In the genomic region with DNA sequence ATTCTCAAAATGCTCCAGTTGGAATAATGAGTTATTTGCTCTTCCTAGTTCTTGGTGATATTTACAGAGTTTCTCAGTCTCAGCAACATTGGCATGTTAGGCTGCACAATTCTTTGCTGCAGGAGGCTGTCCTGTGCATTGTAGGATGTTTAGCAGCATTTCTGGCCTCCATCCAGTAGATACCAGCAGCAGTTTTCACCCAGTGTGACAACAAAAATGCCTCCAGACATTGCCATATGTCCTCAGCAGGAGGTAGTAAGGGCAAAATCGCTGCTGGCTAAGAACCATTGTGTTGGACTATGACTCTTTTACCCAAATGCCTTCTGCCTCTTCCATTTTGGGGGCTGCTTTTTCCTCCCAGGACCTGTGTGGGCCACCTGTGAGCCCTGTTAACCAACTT, we compare ENCODE assay signal across 19 cellular contexts. TPM values are rescaled to one million over a fixed set of nuclear protein-coding genes. Genes with fewer than 3 reads are reported as not detected.
A peak's percentile ranks its signal among the peaks of the same experiment; 100 is the strongest.
DNase-seq lines count a peak whose midpoint lies in the region; ATAC-seq and TF ChIP-seq lines count a peak whose summit lies in the region.
"Had no signal": no experiment of that assay in that cellular context is flagged by ENCODE, and none has a peak within 500 bp of the region (broad histone marks: within the 10 kb centered on the region; RNA-seq: fewer than 3 reads in every experiment).

No MANE protein-coding gene starts in this region.

- no peak for TF ChIP-seq POLR2A in adrenal gland (IDR thresholded peaks at IDR 0.05)

- DNase-seq in activated naive CD8-positive, alpha-beta T cell treated with anti-CD3 and anti-CD28 coated beads, Interleukin-2, amount 10 ng/mL, durations not matched to agents 7 days and 5 days = no peak
- DNase-seq in activated naive CD8-positive, alpha-beta T cell treated with anti-CD3 and anti-CD28 coated beads for 36 hours = no peak
- DNase-seq in adrenal gland = no peak
- DNase-seq in nephron progenitor cell = no peak
- no peak for DNase-seq in H7
- DNase-seq: BE2C; Calu3; CD4-positive, alpha-beta memory T cell; DMS79; MV-4-11; NCI-H1694 treated with DMSO at 0.1 percent for 48 hours; NCI-H524; PC-9; SIG-M5 had no signal

- H3K27ac ChIP-seq in adrenal gland = peak overlapping the region in 3 of 5 donors; percentile 31 to 88 (median 88)
- H3K27ac ChIP-seq: KMS-11, PC-9, RWPE1 had no signal

- H3K9me3 Mint-ChIP-seq in activated naive CD8-positive, alpha-beta T cell treated with anti-CD3 and anti-CD28 coated beads, Interleukin-2, amount 10 ng/mL, durations not matched to agents 7 days and 5 days = no peaks in the 10 kb centered on the region
- no peaks in the 10 kb centered on the region for H3K9me3 Mint-ChIP-seq in activated naive CD8-positive, alpha-beta T cell treated with anti-CD3 and anti-CD28 coated beads for 36 hours
- H3K9me3 Mint-ChIP-seq in nephron progenitor cell = no peaks in the 10 kb centered on the region
- H3K9me3 Mint-ChIP-seq: CD4-positive, alpha-beta memory T cell had no signal

- peaks cover 40% of the 10 kb centered on the region for H3K4me1 Mint-ChIP-seq in activated naive CD8-positive, alpha-beta T cell treated with anti-CD3 and anti-CD28 coated beads, Interleukin-2, amount 10 ng/mL, durations not matched to agents 7 days and 5 days
- peaks cover 20% of the 10 kb centered on the region for H3K4me1 Mint-ChIP-seq in activated naive CD8-positive, alpha-beta T cell treated with anti-CD3 and anti-CD28 coated beads for 36 hours
- peaks cover 81% of the 10 kb centered on the region for H3K4me1 Mint-ChIP-seq in nephron progenitor cell

- POLR2A ChIA-PET in activated naive CD8-positive, alpha-beta T cell treated with anti-CD3 and anti-CD28 coated beads, Interleukin-2, amount 10 ng/mL, durations not matched to agents 7 days and 5 days (lab: Charles Lee) = no interaction called here

- no peak overlapping the region for H3K4me3 ChIP-seq in adrenal gland
- H3K4me3 ChIP-seq in H7 (ENCODE audit: insufficient read depth, low read depth, low read length) = no peak overlapping the region
- H3K4me3 ChIP-seq: HAP-1, PC-9 had no signal

- H3K4me3 Mint-ChIP-seq in activated naive CD8-positive, alpha-beta T cell treated with anti-CD3 and anti-CD28 coated beads, Interleukin-2, amount 10 ng/mL, durations not matched to agents 7 days and 5 days = peak overlapping the region; percentile 3
- H3K4me3 Mint-ChIP-seq in activated naive CD8-positive, alpha-beta T cell treated with anti-CD3 and anti-CD28 coated beads for 36 hours = no peak overlapping the region
- H3K4me3 Mint-ChIP-seq in nephron progenitor cell = no peak overlapping the region

- no peak overlapping the region for H3K27ac Mint-ChIP-seq in activated naive CD8-positive, alpha-beta T cell treated with anti-CD3 and anti-CD28 coated beads, Interleukin-2, amount 10 ng/mL, durations not matched to agents 7 days and 5 days
- H3K27ac Mint-ChIP-seq in activated naive CD8-positive, alpha-beta T cell treated with anti-CD3 and anti-CD28 coated beads for 36 hours = no peak overlapping the region
- H3K27ac Mint-ChIP-seq in nephron progenitor cell = peak overlapping the region; percentile 64

- H3K36me3 ChIP-seq in adrenal gland (replicated peaks in 1 of 2) = no peaks in the 10 kb centered on the region
- no peaks in the 10 kb centered on the region for H3K36me3 ChIP-seq in H7 (replicated peaks; ENCODE audit: control insufficient read depth, insufficient read depth, low read length)
- H3K36me3 ChIP-seq: BE2C, HAP-1 had no signal

- intact Hi-C loops in adrenal gland (cut with DNase I) = no loop called here

- peaks cover 55 to 59% of the 10 kb centered on the region in 2 donors for H3K4me1 ChIP-seq in adrenal gland (replicated peaks in 1 of 2)
- H3K4me1 ChIP-seq: BE2C, HAP-1 had no signal

- H3K27me3 ChIP-seq in adrenal gland (no peaks in the 10 kb centered on the region), H7 (ENCODE audit: control insufficient read depth, insufficient read depth, low read length) (no peaks in the 10 kb centered on the region)
- H3K27me3 ChIP-seq: BE2C had no signal

- TF ChIP-seq CTCF in adrenal gland (IDR thresholded peaks at IDR 0.05) (no peak), nephron progenitor cell (IDR thresholded peaks at IDR 0.05) (no peak)

- H3K36me3 Mint-ChIP-seq in activated naive CD8-positive, alpha-beta T cell treated with anti-CD3 and anti-CD28 coated beads, Interleukin-2, amount 10 ng/mL, durations not matched to agents 7 days and 5 days = peaks cover 5% of the 10 kb centered on the region
- peaks cover 2% of the 10 kb centered on the region for H3K36me3 Mint-ChIP-seq in activated naive CD8-positive, alpha-beta T cell treated with anti-CD3 and anti-CD28 coated beads for 36 hours
- peaks cover 70% of the 10 kb centered on the region for H3K36me3 Mint-ChIP-seq in nephron progenitor cell (ENCODE audit: low read depth)
- H3K36me3 Mint-ChIP-seq: CD4-positive, alpha-beta memory T cell had no signal

- 90 to 100% (median 98%) methylated on average over 1 of the region's 1 CpG for WGBS in adrenal gland, 4 donors

- no peak for ATAC-seq in activated naive CD8-positive, alpha-beta T cell treated with anti-CD3 and anti-CD28 coated beads, Interleukin-2, amount 10 ng/mL, durations not matched to agents 7 days and 5 days (ENCODE audit: low read depth)
- ATAC-seq in GM18502 (IDR thresholded peaks at IDR 0.05; ENCODE audit: poor library complexity, unreplicated experiment) = no peak
- ATAC-seq in HG02610 (IDR thresholded peaks at IDR 0.05; ENCODE audit: unreplicated experiment) = no peak

- H3K9me3 ChIP-seq in adrenal gland (replicated peaks in 1 of 3) = no peaks in the 10 kb centered on the region
- H3K9me3 ChIP-seq: BE2C, HAP-1 had no signal

- H3K27me3 Mint-ChIP-seq in activated naive CD8-positive, alpha-beta T cell treated with anti-CD3 and anti-CD28 coated beads, Interleukin-2, amount 10 ng/mL, durations not matched to agents 7 days and 5 days = peaks cover 4% of the 10 kb centered on the region
- no peaks in the 10 kb centered on the region for H3K27me3 Mint-ChIP-seq in activated naive CD8-positive, alpha-beta T cell treated with anti-CD3 and anti-CD28 coated beads for 36 hours
- H3K27me3 Mint-ChIP-seq in nephron progenitor cell (ENCODE audit: low read depth, poor library complexity) = peaks cover 6% of the 10 kb centered on the region
- H3K27me3 Mint-ChIP-seq: CD4-positive, alpha-beta memory T cell had no signal

RNA-seq across cellular contexts. Expression of gene PAX8, which starts 50.4 kb away (rescaled TPM):
- 1 to 10 TPM; 2.5 to 3.2 TPM for total RNA-seq in activated naive CD8-positive, alpha-beta T cell treated with anti-CD3 and anti-CD28 coated beads, Interleukin-2, amount 10 ng/mL, durations not matched to agents 7 days and 5 days
- total RNA-seq in activated naive CD8-positive, alpha-beta T cell treated with anti-CD3 and anti-CD28 coated beads for 36 hours = 1 to 10 TPM; 2.0 to 2.3 TPM
- total RNA-seq in adrenal gland = 10 to 100 TPM in 6 of 8 donors, 1 to 10 TPM in 2; 5.1 to 72.3 (median 14.5) TPM
- polyA plus RNA-seq in adrenal gland = 10 to 100 TPM in 1 of 3 donors, 1 to 10 TPM in 2; 5.6 to 13.3 (median 6.7) TPM
- total RNA-seq in H7 (2014; rRNA removed; shearing (Covaris generic)) = not detected in 2 replicates

RNA-seq across cellular contexts. Expression of gene PSD4, which starts 54.6 kb away (rescaled TPM):
- 100 to 1,000 TPM; 361 to 385 TPM for total RNA-seq in activated naive CD8-positive, alpha-beta T cell treated with anti-CD3 and anti-CD28 coated beads, Interleukin-2, amount 10 ng/mL, durations not matched to agents 7 days and 5 days
- total RNA-seq in activated naive CD8-positive, alpha-beta T cell treated with anti-CD3 and anti-CD28 coated beads for 36 hours = 100 to 1,000 TPM; 194 to 198 TPM
- total RNA-seq in adrenal gland = 100 to 1,000 TPM in 4 of 8 donors, 10 to 100 TPM in 4; 62.7 to 164 (median 93.5) TPM
- 10 to 100 TPM; 21.1 to 60.2 (median 31.8) TPM for polyA plus RNA-seq in adrenal gland
- total RNA-seq in H7 (2014; rRNA removed; shearing (Covaris generic)) = 1.5 and 1.9 TPM in 2 replicates

Comparison
In these comparisons a context has a peak if more than half of its experiments do, and no peak if none do; other contexts are left out.
1. RNA of gene PSD4, which starts 54.6 kb away (total RNA-seq): 361 to 385 TPM in activated naive CD8-positive, alpha-beta T cell treated with anti-CD3 and anti-CD28 coated beads, Interleukin-2, amount 10 ng/mL, durations not matched to agents 7 days and 5 days, 194 to 198 TPM in activated naive CD8-positive, alpha-beta T cell treated with anti-CD3 and anti-CD28 coated beads for 36 hours and 62.7 to 164 TPM in adrenal gland; 1.5 to 1.9 TPM in H7; every median in the first group is over 10 times any median in the second.